ENCODE assay signal across 8 cellular contexts in genomic region chr21:42097860-42098259, GRCh38. TPM values are rescaled to one million over a fixed set of nuclear protein-coding genes. Genes with fewer than 3 reads are reported as not detected.
DNase-seq lines count a peak whose midpoint lies in the region; ATAC-seq and TF ChIP-seq lines count a peak whose summit lies in the region.

No MANE protein-coding gene starts in this region.

- DNase-seq in NCI-H2107 treated with DMSO at 0.1 percent for 48 hours (lab: John Stamatoyannopoulos, UW; ENCODE audit: unreplicated experiment): peak; percentile 52
- no peak for DNase-seq in NCI-H2107 (lab: John Stamatoyannopoulos, UW)
- peak; percentile 27 for DNase-seq in NCI-H774 (lab: John Stamatoyannopoulos, UW)
- peak; percentile 93 to 99 for DNase-seq in dermis microvascular lymphatic vessel endothelial cell (ENCODE audit: low read depth in 2 of 2)
- no peak for DNase-seq in activated T-cell treated with anti-CD3 and anti-CD28 coated beads for 4 hours
- no peak for DNase-seq in GM20000 (ENCODE audit: low spot score)

- H3K27me3 ChIP-seq in muscle layer of duodenum (ENCODE audit: low read depth, low read length): no peaks in the 10 kb centered on the region

- H3K4me3 ChIP-seq in muscle layer of duodenum (ENCODE audit: low read depth in 1 of 2, low read length in 2 of 2): no peak overlapping the region

- no peaks in the 10 kb centered on the region for H3K9me3 ChIP-seq in muscle layer of duodenum (ENCODE audit: control insufficient read depth in 1 of 2, low read length in 2 of 2)

- no peak for TF ChIP-seq CTCF in GM20000 (IDR thresholded peaks at IDR 0.05; ENCODE audit: extremely low read depth, missing control alignments)

- H3K27ac ChIP-seq in muscle layer of duodenum (ENCODE audit: low read length): peak overlapping the region; percentile 14

- no peaks in the 10 kb centered on the region for H3K4me1 ChIP-seq in muscle layer of duodenum (ENCODE audit: control insufficient read depth in 1 of 2, insufficient read depth in 2 of 2, low read length in 2 of 2)

- no peaks in the 10 kb centered on the region for H3K36me3 ChIP-seq in muscle layer of duodenum (ENCODE audit: control insufficient read depth in 1 of 2, insufficient read depth in 2 of 2, low read length in 2 of 2)

- ATAC-seq in GM21723 (IDR thresholded peaks at IDR 0.05; ENCODE audit: unreplicated experiment): no peak

RNA-seq across cellular contexts. Expression of gene UMODL1, which starts 26.7 kb away (rescaled TPM):
- not detected in 2 replicates for total RNA-seq in dermis microvascular lymphatic vessel endothelial cell

Comparison
In these comparisons a context has a peak if more than half of its experiments do, and no peak if none do; other contexts are left out.
1. DNase-seq: peak in NCI-H2107 treated with DMSO at 0.1 percent for 48 hours (single experiment), NCI-H774 (single experiment) and dermis microvascular lymphatic vessel endothelial cell (2 of 2); none in NCI-H2107 (single experiment), activated T-cell treated with anti-CD3 and anti-CD28 coated beads for 4 hours (single experiment) and GM20000 (single experiment).